Comparison of ENCODE assay signal across 24 cellular contexts in genomic region chr21:27382404-27382803, GRCh38.
DNase-seq lines count a peak whose midpoint lies in the region; FAIRE-seq and TF ChIP-seq lines count a peak whose summit lies in the region.
"Had no signal": no experiment of that assay in that cellular context is flagged by ENCODE, and none has a peak within 500 bp of the region (broad histone marks: within the 10 kb centered on the region; RNA-seq: fewer than 3 reads in every experiment).

No MANE protein-coding gene starts in this region.

- H3K4me1 ChIP-seq in H1 (replicated peaks in 1 of 4; ENCODE audit: control insufficient read depth in 3 of 4, insufficient read depth in 4 of 4, low read length in 3 of 4), result 0 out of 7 replicates have a peak, but pooled peaks cover 0 to under 1% (median 0%) of the 10 kb centered on the region in 4 experiments
- no peaks in the 10 kb centered on the region for H3K4me1 ChIP-seq in mesenchymal stem cell (ENCODE audit: control insufficient read depth, insufficient read depth, low read depth, low read length)
- H3K4me1 ChIP-seq: BLaER1, HAP-1 had no signal

- H3K4me2 ChIP-seq in H1 (ENCODE audit: insufficient read depth in 1 of 2, low read depth in 2 of 2, low read length in 2 of 2) (no peak overlapping the region), mesenchymal stem cell (ENCODE audit: low read length, poor library complexity, severe bottlenecking) (no peak overlapping the region)
- H3K4me2 ChIP-seq: BLaER1, KMS-11 had no signal

- no peak for TF ChIP-seq EP300 in H1 (IDR thresholded peaks at IDR 0.05; ENCODE audit: borderline replicate concordance in 1 of 2, low read depth in 2 of 2, low read length in 2 of 2)

- no peak overlapping the region for H4K91ac ChIP-seq in H1 (replicated peaks; ENCODE audit: insufficient read length, low read length)
- H4K91ac ChIP-seq in mesenchymal stem cell (ENCODE audit: low read length), result no peak overlapping the region

- FAIRE-seq in H1 (lab: Jason Lieb, UNC), result no peak
- FAIRE-seq: GM12878, HTR-8/SVneo, RCC 7860 had no signal

- H2BK15ac ChIP-seq in H1 (ENCODE audit: low read length) (no peak overlapping the region), mesenchymal stem cell (ENCODE audit: low read depth, poor library complexity, severe bottlenecking) (no peak overlapping the region)

- DNase-seq in HCEC 1CT (peak; percentile 38), M059J (ENCODE audit: low read depth) (peak; percentile 45), H1 (ENCODE audit: low read depth in 1 of 2, low spot score in 2 of 2) (no peak), mesenchymal stem cell (no peak), mesenteric fat pad (ENCODE audit: low spot score) (no peak), H7 (no peak), NCI-H1436 (lab: John Stamatoyannopoulos, UW) (no peak)
- DNase-seq in effector CD4-positive, alpha-beta T cell, result no peak
- DNase-seq: CD4-positive, alpha-beta T cell; COR-L47; DMS79 treated with DMSO at 0.1 percent for 48 hours; MV-4-11; NCI-H1930; NCI-H345; NCI-H524; NCI-H82; OCI-M1; SHP77 had no signal

- no peaks in the 10 kb centered on the region for H3K9me3 ChIP-seq in H1 (ENCODE audit: insufficient read depth in 2 of 2, low read depth in 1 of 2, low read length in 1 of 2)
- peaks cover 8% of the 10 kb centered on the region for H3K9me3 ChIP-seq in mesenchymal stem cell (ENCODE audit: control insufficient read depth, low read length)
- H3K9me3 ChIP-seq: BLaER1, HAP-1 had no signal

- H2BK12ac ChIP-seq in H1 (ENCODE audit: low read depth, low read length), result no peak overlapping the region
- H2BK12ac ChIP-seq in mesenchymal stem cell (ENCODE audit: low read length in 2 of 2), result no peak overlapping the region

- no peak overlapping the region for H2BK5ac ChIP-seq in H1 (ENCODE audit: low read depth, low read length)
- H2BK5ac ChIP-seq in mesenchymal stem cell (ENCODE audit: low read depth, low read length, poor library complexity, severe bottlenecking), result no peak overlapping the region

- no peak overlapping the region for H4K5ac ChIP-seq in H1 (ENCODE audit: insufficient read length, low read depth, low read length)

- POLR2A ChIA-PET in H1 (lab: Charles Lee; ENCODE audit: partially characterized antibody), result no interaction called here

- H3K23ac ChIP-seq in H1 (ENCODE audit: insufficient read length), result no peak overlapping the region
- H3K23ac ChIP-seq in mesenchymal stem cell (ENCODE audit: low read length in 2 of 2), result no peak overlapping the region

- H3K4me3 ChIP-seq in H1 (ENCODE audit: extremely low read depth in 1 of 4, insufficient read depth in 2 of 4, low read depth in 3 of 4, low read length in 4 of 4), result no peak overlapping the region
- H3K4me3 ChIP-seq in mesenchymal stem cell (ENCODE audit: insufficient read depth in 1 of 2, low read depth in 1 of 2, low read length in 2 of 2), result no peak overlapping the region
- H3K4me3 ChIP-seq in H7 (ENCODE audit: insufficient read depth, low read depth, low read length), result no peak overlapping the region
- H3K4me3 ChIP-seq: BLaER1, GM12878, HAP-1 had no signal

- H3K23me2 ChIP-seq in H1 (ENCODE audit: low read depth, low read length), result no peaks in the 10 kb centered on the region; the same call in 1 of the 2 replicates

- H3K4ac ChIP-seq in H1 (replicated peaks; ENCODE audit: insufficient read length, low read depth, low read length) (no peak overlapping the region), mesenchymal stem cell (ENCODE audit: low read depth in 1 of 2, low read length in 2 of 2) (no peak overlapping the region)

- no peaks in the 10 kb centered on the region for H3K79me1 ChIP-seq in H1 (ENCODE audit: low read depth, low read length)
- no peaks in the 10 kb centered on the region for H3K79me1 ChIP-seq in mesenchymal stem cell (replicated peaks; ENCODE audit: low read length, poor library complexity, severe bottlenecking)

- H3K56ac ChIP-seq in H1 (replicated peaks; ENCODE audit: insufficient read length, low read depth, low read length), result no peak overlapping the region

- H4K8ac ChIP-seq in H1 (ENCODE audit: extremely low read depth, insufficient read depth, low read length) (no peak overlapping the region), mesenchymal stem cell (ENCODE audit: low read length) (no peak overlapping the region)

- H2AFZ ChIP-seq in H1 (ENCODE audit: low read length) (0 out of 2 replicates have a peak overlapping the region, but pooled peaks have one; percentile 40), mesenchymal stem cell (ENCODE audit: low read depth, low read length) (peak overlapping the region; percentile 5)

- no peak overlapping the region for H3K9ac ChIP-seq in H1 (replicated peaks in 1 of 4; ENCODE audit: extremely low read depth in 1 of 4, low read depth in 3 of 4, low read length in 3 of 4)
- H3K9ac ChIP-seq in mesenchymal stem cell (ENCODE audit: low read length), result no peak overlapping the region
- H3K9ac ChIP-seq: BLaER1, KMS-11 had no signal

- no peak for TF ChIP-seq CTCF in H1 (IDR thresholded peaks at IDR 0.05; ENCODE audit: control extremely low read depth in 1 of 3, insufficient read depth in 1 of 3, low read depth in 1 of 3, low read length in 3 of 3)

- no peaks in the 10 kb centered on the region for H3K36me3 ChIP-seq in H1 (ENCODE audit: control insufficient read depth in 2 of 4, insufficient read depth in 4 of 4, low read length in 3 of 4)
- no peaks in the 10 kb centered on the region for H3K36me3 ChIP-seq in mesenchymal stem cell (ENCODE audit: control insufficient read depth in 1 of 2, insufficient read depth in 2 of 2, low read depth in 1 of 2, low read length in 2 of 2)
- no peaks in the 10 kb centered on the region for H3K36me3 ChIP-seq in H7 (replicated peaks; ENCODE audit: control insufficient read depth, insufficient read depth, low read length)
- H3K36me3 ChIP-seq: BLaER1, HAP-1 had no signal

- H2BK20ac ChIP-seq in H1 (ENCODE audit: low read length), result no peak overlapping the region

- no peak overlapping the region for H2AK5ac ChIP-seq in H1 (ENCODE audit: low read depth, low read length)
- no peak overlapping the region for H2AK5ac ChIP-seq in mesenchymal stem cell (ENCODE audit: low read length, severe bottlenecking)

- no peaks in the 10 kb centered on the region for H3K79me2 ChIP-seq in H1 (ENCODE audit: control insufficient read depth in 1 of 2, insufficient read depth in 2 of 2, low read length in 2 of 2)

- CTCF ChIA-PET in H1 (lab: Charles Lee; ENCODE audit: partially characterized antibody), result interaction anchor here (1.6 kb wide), 1 partner anchor 421 kb away, joined by 4 read pairs; no protein-coding TSS in a partner anchor

- WGBS in H1 (ENCODE audit: extremely low coverage in 1 of 2, insufficient coverage in 1 of 2, insufficient read length in 1 of 2, insufficient replicate concordance in 2 of 2, low coverage in 1 of 2, low lambda C conversion rate in 2 of 2, missing lambda C conversion rate in 1 of 2), 2 experiments, result 90% methylated on average over 4 of the region's 4 CpGs; no CpG with 5 or more reads in 1 of the 2 experiments
- 75% methylated on average over 4 of the region's 4 CpGs for WGBS in mesenchymal stem cell

- H3K27me3 ChIP-seq in H1 (replicated peaks in 1 of 4; ENCODE audit: control insufficient read depth in 3 of 4, extremely low read depth in 1 of 4, insufficient read depth in 3 of 4, low read length in 3 of 4), result no peaks in the 10 kb centered on the region
- no peaks in the 10 kb centered on the region for H3K27me3 ChIP-seq in mesenchymal stem cell (ENCODE audit: control insufficient read depth in 1 of 2, insufficient read depth in 1 of 2, low read length in 2 of 2)
- H3K27me3 ChIP-seq in H7 (ENCODE audit: control insufficient read depth, insufficient read depth, low read length), result no peaks in the 10 kb centered on the region
- H3K27me3 ChIP-seq: BLaER1 had no signal

- no peak overlapping the region for H3K27ac ChIP-seq in H1 (ENCODE audit: low read depth, low read length)
- H3K27ac ChIP-seq in mesenchymal stem cell (ENCODE audit: low read length, poor library complexity, severe bottlenecking), result no peak overlapping the region
- H3K27ac ChIP-seq: BLaER1, KMS-11 had no signal

- no peaks in the 10 kb centered on the region for H4K20me1 ChIP-seq in H1 (replicated peaks in 1 of 2; ENCODE audit: control insufficient read depth in 1 of 2, insufficient read depth in 2 of 2, low read length in 2 of 2)
- H4K20me1 ChIP-seq: BLaER1 had no signal

- no peak overlapping the region for H2BK120ac ChIP-seq in H1 (replicated peaks; ENCODE audit: low read depth, low read length)
- no peak overlapping the region for H2BK120ac ChIP-seq in mesenchymal stem cell (ENCODE audit: low read depth, low read length)

- no peak for TF ChIP-seq RAD21 in H1 (IDR thresholded peaks at IDR 0.05 in 1 of 2, conservative IDR thresholded peaks at IDR 0.05 in 1 of 2; ENCODE audit: low read depth in 2 of 2, low read length in 2 of 2)

- no peak for TF ChIP-seq POLR2A in H1 (IDR thresholded peaks at IDR 0.05; ENCODE audit: control extremely low read depth in 1 of 2, low read depth in 2 of 2, low read length in 2 of 2)

- H3K14ac ChIP-seq in H1 (ENCODE audit: insufficient read length), result no peak overlapping the region
- H3K14ac ChIP-seq in mesenchymal stem cell (ENCODE audit: low read length in 2 of 2), result no peak overlapping the region

- H3K18ac ChIP-seq in H1 (ENCODE audit: extremely low read depth, low read length) (no peak overlapping the region), mesenchymal stem cell (ENCODE audit: low read depth in 1 of 2, low read length in 2 of 2) (no peak overlapping the region)

TF ChIP-seq in H1, 55 proteins besides CTCF, POLR2A, EP300 and RAD21 (continues in another document):
- no peak for TF ChIP-seq MAX (IDR thresholded peaks at IDR 0.05)
- no peak for TF ChIP-seq SIN3A (conservative IDR thresholded peaks at IDR 0.05 in 1 of 2, IDR thresholded peaks at IDR 0.05 in 1 of 2; ENCODE audit: low read depth in 1 of 2, low read length in 2 of 2)
- no peak for TF ChIP-seq FOSL1 (IDR thresholded peaks at IDR 0.05; ENCODE audit: insufficient read depth, low read depth, low read length)
- no peak for TF ChIP-seq CREB1 (IDR thresholded peaks at IDR 0.05)
- TF ChIP-seq RXRA (IDR thresholded peaks at IDR 0.05; ENCODE audit: insufficient read depth, low read depth, low read length), result no peak
- no peak for TF ChIP-seq ZNF274 (IDR thresholded peaks at IDR 0.05; ENCODE audit: borderline replicate concordance, extremely low read depth, low read length)
- TF ChIP-seq GABPA (IDR thresholded peaks at IDR 0.05; ENCODE audit: borderline replicate concordance, insufficient read depth, low read length), result no peak
- TF ChIP-seq BACH1 (IDR thresholded peaks at IDR 0.05; ENCODE audit: low read length), result no peak
- no peak for TF ChIP-seq KDM5A (IDR thresholded peaks at IDR 0.05; ENCODE audit: low read length)
- TF ChIP-seq GTF2F1 (IDR thresholded peaks at IDR 0.05; ENCODE audit: borderline replicate concordance, low read depth, low read length), result no peak
- no peak for TF ChIP-seq BCL11A (IDR thresholded peaks at IDR 0.05; ENCODE audit: low read depth in 2 of 2, low read length in 2 of 2)
- no peak for TF ChIP-seq RNF2 (IDR thresholded peaks at IDR 0.05; ENCODE audit: borderline replicate concordance, low read depth, low read length, missing control alignments, poor library complexity, severe bottlenecking)

Comparison
In these comparisons a context has a peak if more than half of its experiments do, and no peak if none do; other contexts are left out.
1. DNase-seq: peak in HCEC 1CT (single experiment) and M059J (single experiment); none in H1 (0 of 2), mesenchymal stem cell (single experiment), mesenteric fat pad (single experiment), H7 (single experiment), effector CD4-positive, alpha-beta T cell (single experiment) and NCI-H1436 (single experiment).